In genomic region chr11:63938481-63939350, GRCh38 we compare ENCODE assay signal across 1 cellular context.
TF ChIP-seq lines count a peak whose summit lies in the region.

NAA40 (plus strand) TSS chr11:63939002; CDS start chr11:63939097, 95 bp downstream.

TF ChIP-seq in HepG2, 621 proteins besides CTCF, POLR2A, EP300 and RAD21 (continued from another document and continues in another):
- no peak for TF ChIP-seq ZNF710 (CRISPR knock-in tag; IDR thresholded peaks at IDR 0.05; ENCODE audit: borderline replicate concordance)
- TF ChIP-seq MTF1 (CRISPR knock-in tag; IDR thresholded peaks at IDR 0.05), result no peak
- TF ChIP-seq ATF1 (CRISPR knock-in tag; IDR thresholded peaks at IDR 0.05), result no peak; the same call in 1 of the 2 replicates
- no peak for TF ChIP-seq MATR3 (CRISPR knock-in tag; IDR thresholded peaks at IDR 0.05)
- TF ChIP-seq ZNF446 (CRISPR knock-in tag; IDR thresholded peaks at IDR 0.05), result no peak
- peak; percentile 79 for TF ChIP-seq CREM (IDR thresholded peaks at IDR 0.05)
- TF ChIP-seq CREM (CRISPR knock-in tag; IDR thresholded peaks at IDR 0.05), result peak; percentile 83
- peak; percentile 36 for TF ChIP-seq RFXAP (CRISPR knock-in tag; IDR thresholded peaks at IDR 0.05; ENCODE audit: borderline replicate concordance)
- no peak; the same call in 1 of the 2 replicates for TF ChIP-seq ZSCAN21 (CRISPR knock-in tag; IDR thresholded peaks at IDR 0.05; ENCODE audit: borderline replicate concordance)
- TF ChIP-seq ATF2 (CRISPR knock-in tag; IDR thresholded peaks at IDR 0.05), result peak; percentile 56; the same call in 1 of the 2 replicates
- TF ChIP-seq MTA1 (CRISPR knock-in tag; IDR thresholded peaks at IDR 0.05; ENCODE audit: borderline replicate concordance), result no peak
- no peak for TF ChIP-seq ZBTB3 (CRISPR knock-in tag; IDR thresholded peaks at IDR 0.05; ENCODE audit: borderline replicate concordance, low read depth)
- TF ChIP-seq POLR2AphosphoS2 (IDR thresholded peaks at IDR 0.05; ENCODE audit: low read depth, low read length), result no peak
- TF ChIP-seq HOXA3 (CRISPR knock-in tag; IDR thresholded peaks at IDR 0.05), result peak; percentile 93
- TF ChIP-seq ZNF768 (CRISPR knock-in tag; IDR thresholded peaks at IDR 0.05), result peak; percentile 17; the same call in 1 of the 2 replicates
- TF ChIP-seq AHDC1 (CRISPR knock-in tag; IDR thresholded peaks at IDR 0.05; ENCODE audit: borderline replicate concordance), result no peak
- no peak for TF ChIP-seq EED (CRISPR knock-in tag; IDR thresholded peaks at IDR 0.05)
- TF ChIP-seq ZNF280B (CRISPR knock-in tag; IDR thresholded peaks at IDR 0.05; ENCODE audit: borderline replicate concordance), result 0 out of 2 replicates have a peak, but pooled peaks have one; percentile 11
- TF ChIP-seq RBM39 (IDR thresholded peaks at IDR 0.05; ENCODE audit: low read depth, low read length, poor library complexity, severe bottlenecking), result peak; percentile 32
- no peak for TF ChIP-seq TERF1 (CRISPR knock-in tag; IDR thresholded peaks at IDR 0.05)
- TF ChIP-seq MAX (IDR thresholded peaks at IDR 0.05), result peak; percentile 81
- TF ChIP-seq THRA (CRISPR knock-in tag; IDR thresholded peaks at IDR 0.05; ENCODE audit: borderline replicate concordance), result peak; percentile 50; the same call in 1 of the 2 replicates
- no peak for TF ChIP-seq NFE2L1 (CRISPR knock-in tag; IDR thresholded peaks at IDR 0.05; ENCODE audit: borderline replicate concordance)
- TF ChIP-seq ZNF737 (CRISPR knock-in tag; IDR thresholded peaks at IDR 0.05; ENCODE audit: borderline replicate concordance), result no peak
- TF ChIP-seq PPARG (CRISPR knock-in tag; conservative IDR thresholded peaks at IDR 0.05), result no peak
- TF ChIP-seq HNF1A (IDR thresholded peaks at IDR 0.05; ENCODE audit: low read depth), result no peak
- TF ChIP-seq HNF1A (CRISPR knock-in tag; IDR thresholded peaks at IDR 0.05; ENCODE audit: borderline replicate concordance), result 0 out of 2 replicates have a peak, but pooled peaks have one; percentile 42
- peak; percentile 90 for TF ChIP-seq ZNF605 (CRISPR knock-in tag; IDR thresholded peaks at IDR 0.05)
- TF ChIP-seq SIN3A (IDR thresholded peaks at IDR 0.05; ENCODE audit: borderline replicate concordance, low read depth, low read length), result peak; percentile 95; the same call in 1 of the 2 replicates
- no peak for TF ChIP-seq NFRKB (IDR thresholded peaks at IDR 0.05)
- TF ChIP-seq KAT8 (CRISPR knock-in tag; IDR thresholded peaks at IDR 0.05), result peak; percentile 88
- no peak for TF ChIP-seq MAFK (conservative IDR thresholded peaks at IDR 0.05 in 1 of 2, IDR thresholded peaks at IDR 0.05 in 1 of 2; ENCODE audit: low read length in 2 of 2)
- TF ChIP-seq TBL1XR1 (IDR thresholded peaks at IDR 0.05; ENCODE audit: borderline replicate concordance, low read length, partially characterized antibody), result no peak
- TF ChIP-seq HDAC2 (CRISPR knock-in tag; IDR thresholded peaks at IDR 0.05), result peak; percentile 59; the same call in 1 of the 2 replicates
- no peak for TF ChIP-seq ZNF891 (CRISPR knock-in tag; IDR thresholded peaks at IDR 0.05)
- TF ChIP-seq ZNF839 (CRISPR knock-in tag; IDR thresholded peaks at IDR 0.05; ENCODE audit: borderline replicate concordance), result 0 out of 2 replicates have a peak, but pooled peaks have one; percentile 4
- TF ChIP-seq RBAK (CRISPR knock-in tag; IDR thresholded peaks at IDR 0.05), result no peak
- no peak for TF ChIP-seq ZNF496 (CRISPR knock-in tag; IDR thresholded peaks at IDR 0.05; ENCODE audit: insufficient replicate concordance)
- peak; percentile 27; the same call in 1 of the 2 replicates for TF ChIP-seq ZNF670 (CRISPR knock-in tag; IDR thresholded peaks at IDR 0.05; ENCODE audit: borderline replicate concordance)
- no peak for TF ChIP-seq ZNF484 (CRISPR knock-in tag; IDR thresholded peaks at IDR 0.05; ENCODE audit: borderline replicate concordance, low read depth)
- TF ChIP-seq YEATS2 (CRISPR knock-in tag; IDR thresholded peaks at IDR 0.05; ENCODE audit: borderline replicate concordance), result peak; percentile 35; the same call in 1 of the 2 replicates
- 0 out of 2 replicates have a peak, but pooled peaks have one; percentile 41 for TF ChIP-seq ETV6 (CRISPR knock-in tag; conservative IDR thresholded peaks at IDR 0.05)
- TF ChIP-seq ZBTB43 (CRISPR knock-in tag; conservative IDR thresholded peaks at IDR 0.05), result no peak
- TF ChIP-seq ZNF17 (CRISPR knock-in tag; IDR thresholded peaks at IDR 0.05), result no peak
- no peak for TF ChIP-seq ZNF598 (CRISPR knock-in tag; IDR thresholded peaks at IDR 0.05; ENCODE audit: borderline replicate concordance)
- TF ChIP-seq ZNF558 (CRISPR knock-in tag; IDR thresholded peaks at IDR 0.05; ENCODE audit: borderline replicate concordance), result no peak
